ENCODE assay signal across 11 cellular contexts in genomic region chr1:39981957-39982356, GRCh38. TPM values are rescaled to one million over a fixed set of nuclear protein-coding genes. Genes with fewer than 3 reads are reported as not detected.
DNase-seq lines count a peak whose midpoint lies in the region; TF ChIP-seq lines count a peak whose summit lies in the region.
"Had no signal": no experiment of that assay in that cellular context is flagged by ENCODE, and none has a peak within 500 bp of the region (broad histone marks: within the 10 kb centered on the region; RNA-seq: fewer than 3 reads in every experiment).

No MANE protein-coding gene starts in this region.

- 0 to 6% methylated on average over 2 of the region's 2 CpGs for WGBS in GM23248 (ENCODE audit: low coverage in 1 of 2, low lambda C conversion rate in 2 of 2, missing lambda C conversion rate in 2 of 2), 2 experiments
- WGBS in prostate gland = 36% methylated on average over 2 of the region's 2 CpGs

- intact Hi-C loops in prostate gland (cut with DNase I) = no loop called here

- H3K79me2 ChIP-seq in GM23248 (ENCODE audit: insufficient read depth) = no peaks in the 10 kb centered on the region
- H3K79me2 ChIP-seq: parathyroid adenoma had no signal

- H3K36me3 ChIP-seq in GM23248 (ENCODE audit: low read depth) (no peaks in the 10 kb centered on the region), prostate gland (no peaks in the 10 kb centered on the region)
- H3K36me3 ChIP-seq: cardiac muscle cell had no signal

- H3K27ac ChIP-seq in GM23248 (peak overlapping the region; percentile 48), prostate gland (no peak overlapping the region)
- H3K27ac ChIP-seq: cardiac muscle cell, parathyroid adenoma had no signal

- H3K9me3 ChIP-seq in GM23248 (ENCODE audit: low read depth) (no peaks in the 10 kb centered on the region), prostate gland (no peaks in the 10 kb centered on the region)

- no peaks in the 10 kb centered on the region for H3K9me2 ChIP-seq in GM23248 (ENCODE audit: insufficient read depth)

- peaks cover 3% of the 10 kb centered on the region; the same call in 1 of the 2 replicates for H3F3A ChIP-seq in GM23248 (ENCODE audit: insufficient read depth)

- H3K4me1 ChIP-seq in GM23248 (ENCODE audit: insufficient read depth) (peaks cover 18% of the 10 kb centered on the region), prostate gland (replicated peaks) (no peaks in the 10 kb centered on the region)
- H3K4me1 ChIP-seq: parathyroid adenoma had no signal

- no peak for TF ChIP-seq CTCF in fibroblast of mammary gland (conservative IDR thresholded peaks at IDR 0.05; ENCODE audit: control insufficient read depth, insufficient read depth, low read depth, low read length)
- TF ChIP-seq CTCF in prostate gland (IDR thresholded peaks at IDR 0.05) = no peak

- no peak for TF ChIP-seq POLR2A in prostate gland (IDR thresholded peaks at IDR 0.05)

- DNase-seq in GM23248 (peak; percentile 94), SK-MEL-5 (ENCODE audit: low read depth, low spot score) (peak; percentile 67), fibroblast of mammary gland (ENCODE audit: low read depth) (peak; percentile 85), skeletal muscle cell (ENCODE audit: low read depth) (peak; percentile 65), prostate gland (ENCODE audit: low spot score) (no peak), HuH-7 (ENCODE audit: low spot score) (no peak), NCI-H1105 (lab: John Stamatoyannopoulos, UW) (no peak)
- no peak for DNase-seq in activated effector memory CD4-positive, alpha-beta T cell treated with Interleukin-2 at 50 U/mL for 16 hours
- DNase-seq: activated CD4-positive, alpha-beta T cell treated with anti-CD3 and anti-CD28 coated beads, Interleukin-2, amount 50 U/mL, for 4 hours had no signal

- in situ Hi-C loops in GM23248 (cut with MboI) (no loop called here), SK-MEL-5 (cut with HindIII; ENCODE audit: low pct_unique_long_range_greater_than_20kb, low sequenced_read_pairs) (no loop called here)

- peak overlapping the region; percentile 82 for H3K4me2 ChIP-seq in GM23248 (ENCODE audit: unreplicated experiment)

- 0 out of 2 replicates have a peak overlapping the region, but pooled peaks have one; percentile 18 for H3K4me3 ChIP-seq in GM23248
- no peak overlapping the region for H3K4me3 ChIP-seq in fibroblast of mammary gland (ENCODE audit: control insufficient read depth, low read depth, low read length)
- H3K4me3 ChIP-seq in skeletal muscle cell (ENCODE audit: low read depth, low read length) = no peak overlapping the region
- H3K4me3 ChIP-seq in prostate gland = no peak overlapping the region
- H3K4me3 ChIP-seq: cardiac muscle cell had no signal

- no peaks in the 10 kb centered on the region for H4K20me1 ChIP-seq in GM23248 (ENCODE audit: insufficient read depth)

- no peak overlapping the region for H3K9ac ChIP-seq in GM23248
- H3K9ac ChIP-seq: parathyroid adenoma had no signal

- H3K27me3 ChIP-seq in GM23248 (replicated peaks; ENCODE audit: insufficient read depth) = no peaks in the 10 kb centered on the region
- H3K27me3 ChIP-seq in prostate gland (replicated peaks; ENCODE audit: insufficient read depth) = no peaks in the 10 kb centered on the region
- H3K27me3 ChIP-seq: cardiac muscle cell had no signal

- peak overlapping the region; percentile 73 for H2AFZ ChIP-seq in GM23248
- H2AFZ ChIP-seq: parathyroid adenoma had no signal

RNA-seq across cellular contexts. Expression of gene MFSD2A, which starts 27.0 kb away (rescaled TPM):
- total RNA-seq in GM23248 (2014; rRNA removed; shearing (Covaris generic)) = 4.6 and 9.4 TPM in 2 replicates
- polyA plus RNA-seq in GM23248 (2016; fragmentation: Nextera tagmentation; extraction: Ambion mirVana) = 4.2 and 5.4 TPM in 2 replicates
- total RNA-seq in SK-MEL-5 (2014; rRNA removed; shearing (Covaris generic)) = 3.1 and 3.9 TPM in 2 replicates
- 4.1 and 4.4 TPM in 2 replicates for polyA plus RNA-seq in SK-MEL-5 (2015; cell fraction: cytosol; rRNA removed)
- 3.3 and 9.4 TPM in 2 replicates for polyA plus RNA-seq in SK-MEL-5 (2015; cell fraction: nucleus; rRNA removed)
- 100 to 1,000 TPM in 1 of 2 donors, 1 to 10 TPM in 1; 1.1 to 135 TPM for total RNA-seq in prostate gland
- total RNA-seq: cardiac muscle cell had no signal

RNA-seq across cellular contexts. Expression of gene CAP1, which starts 58.6 kb away (rescaled TPM):
- 496 and 560 TPM in 2 replicates for total RNA-seq in GM23248 (2014; rRNA removed; shearing (Covaris generic))
- 576 and 593 TPM in 2 replicates for polyA plus RNA-seq in GM23248 (2016; fragmentation: Nextera tagmentation; extraction: Ambion mirVana)
- 307 and 314 TPM in 2 replicates for total RNA-seq in SK-MEL-5 (2014; rRNA removed; shearing (Covaris generic))
- polyA plus RNA-seq in SK-MEL-5 (2015; cell fraction: cytosol; rRNA removed) = 257 and 307 TPM in 2 replicates
- 115 and 151 TPM in 2 replicates for polyA plus RNA-seq in SK-MEL-5 (2015; cell fraction: nucleus; rRNA removed)
- total RNA-seq in prostate gland = 100 to 1,000 TPM; 128 to 187 TPM

Comparison
In these comparisons a context has a peak if more than half of its experiments do, and no peak if none do; other contexts are left out.
1. DNase-seq: peak in GM23248 (single experiment), SK-MEL-5 (single experiment), fibroblast of mammary gland (single experiment) and skeletal muscle cell (single experiment); none in prostate gland (single experiment), HuH-7 (single experiment), NCI-H1105 (single experiment) and activated effector memory CD4-positive, alpha-beta T cell treated with Interleukin-2 at 50 U/mL for 16 hours (single experiment).